In genomic region chr19:7529610-7530490, GRCh38 we compare ENCODE assay signal across 21 cellular contexts. TPM values are rescaled to one million over a fixed set of nuclear protein-coding genes. Genes with fewer than 3 reads are reported as not detected.
DNase-seq lines count a peak whose midpoint lies in the region; ATAC-seq, FAIRE-seq and TF ChIP-seq lines count a peak whose summit lies in the region.
"Had no signal": no experiment of that assay in that cellular context is flagged by ENCODE, and none has a peak within 500 bp of the region (broad histone marks: within the 10 kb centered on the region; RNA-seq: fewer than 3 reads in every experiment).

No MANE protein-coding gene starts in this region.

- H3K36me3 ChIP-seq in IMR-90 (ENCODE audit: control insufficient read depth, insufficient read depth, low read length) (peaks cover 15% of the 10 kb centered on the region), kidney (ENCODE audit: control insufficient read depth in 1 of 2, insufficient read depth in 2 of 2, low read length in 2 of 2) (peaks cover 2 to 8% of the 10 kb centered on the region in 2 donors)
- H3K36me3 ChIP-seq in naive thymus-derived CD4-positive, alpha-beta T cell (ENCODE audit: control insufficient read depth in 2 of 3, insufficient read depth in 3 of 3, low read length in 3 of 3) = peaks cover 0 to 19% (median 0%) of the 10 kb centered on the region in 3 experiments

- H4K5ac ChIP-seq in IMR-90 (ENCODE audit: low read depth, low read length) = no peak overlapping the region

- no peak overlapping the region for H2AFZ ChIP-seq in IMR-90 (replicated peaks; ENCODE audit: low read length, poor library complexity)

- CTCF ChIA-PET in activated CD4-positive, alpha-beta T cell treated with anti-CD3 and anti-CD28 coated beads, Interleukin-2, amount 10 ng/mL, durations not matched to agents 7 days and 5 days (lab: Charles Lee) = no interaction called here
- CTCF ChIA-PET in IMR-90 (lab: Yijun Ruan, JAX) (no interaction called here), T-cell (lab: Charles Lee) (no interaction called here)
- CTCF ChIA-PET in naive thymus-derived CD4-positive, alpha-beta T cell (lab: Charles Lee) = no interaction called here

- peak overlapping the region; percentile 52 for H2AK9ac ChIP-seq in IMR-90 (replicated peaks; ENCODE audit: low read depth, low read length, poor library complexity)

- no peak overlapping the region for H3K4me2 ChIP-seq in IMR-90 (ENCODE audit: low read depth, low read length)
- H3K4me2 ChIP-seq: BLaER1 had no signal

- no peak overlapping the region for H2AK5ac ChIP-seq in IMR-90 (ENCODE audit: low read depth, low read length)

- peak overlapping the region; percentile 53 for H3K27ac Mint-ChIP-seq in activated CD4-positive, alpha-beta T cell treated with anti-CD3 and anti-CD28 coated beads, Interleukin-2, amount 10 ng/mL, durations not matched to agents 24 days and 14 days
- no peak overlapping the region for H3K27ac Mint-ChIP-seq in activated CD4-positive, alpha-beta T cell treated with anti-CD3 and anti-CD28 coated beads, Interleukin-2, amount 10 ng/mL, durations not matched to agents 7 days and 5 days
- peak overlapping the region; percentile 49 for H3K27ac Mint-ChIP-seq in progenitor cell of endocrine pancreas
- no peak overlapping the region for H3K27ac Mint-ChIP-seq in T-cell
- H3K27ac Mint-ChIP-seq in naive thymus-derived CD4-positive, alpha-beta T cell = no peak overlapping the region

- H3K23ac ChIP-seq in IMR-90 (ENCODE audit: low read depth, low read length) = no peak overlapping the region

- H3K79me1 ChIP-seq in IMR-90 (ENCODE audit: low read depth in 1 of 2, low read length in 2 of 2) = peaks cover 0 to 5% of the 10 kb centered on the region in 2 experiments; a peak in 1 of 4 replicates

- no peak overlapping the region for H2BK5ac ChIP-seq in IMR-90 (ENCODE audit: low read depth, low read length, poor library complexity, severe bottlenecking)

- no peak for TF ChIP-seq POLR2A in IMR-90 (IDR thresholded peaks at IDR 0.05; ENCODE audit: low read depth, low read length)

- 94% methylated on average over 12 of the region's 33 CpGs; no CpG with 5 or more reads in 1 of the 2 experiments for WGBS in IMR-90 (ENCODE audit: extremely low coverage in 2 of 2, insufficient read length in 1 of 2), 2 experiments

- in situ Hi-C loops in IMR-90 (cut with MboI; ENCODE audit: low sequenced_read_pairs) = no loop called here

- POLR2A ChIA-PET in activated CD4-positive, alpha-beta T cell treated with anti-CD3 and anti-CD28 coated beads, Interleukin-2, amount 10 ng/mL, durations not matched to agents 7 days and 5 days (lab: Charles Lee) = no interaction called here
- POLR2A ChIA-PET in IMR-90 (lab: Charles Lee; ENCODE audit: unreplicated experiment) (no interaction called here), T-cell (lab: Charles Lee) (interaction anchor here in 1 of 2 donors (0.5 kb wide), 1 partner anchor 63 kb away, joined by 4 read pairs; no protein-coding TSS in a partner anchor)
- POLR2A ChIA-PET in naive thymus-derived CD4-positive, alpha-beta T cell (lab: Charles Lee) = interaction anchor here (6.9 kb wide), 1 partner anchor 7 kb away, joined by 78 read pairs; the partner anchor contains the start of gene MCOLN1

- ATAC-seq in IMR-90 (ENCODE audit: low read depth) = no peak
- no peak for ATAC-seq in T-cell (replicated peaks in 1 of 4)
- no peak for ATAC-seq in naive thymus-derived CD4-positive, alpha-beta T cell
- ATAC-seq: HepG2 had no signal

- H3K9me3 ChIP-seq in IMR-90 (ENCODE audit: control insufficient read depth, insufficient read depth, low read length) = no peaks in the 10 kb centered on the region
- H3K9me3 ChIP-seq in kidney (ENCODE audit: control insufficient read depth in 1 of 2, low read length in 2 of 2) = no peaks in the 10 kb centered on the region
- H3K9me3 ChIP-seq in naive thymus-derived CD4-positive, alpha-beta T cell (ENCODE audit: control insufficient read depth in 2 of 3, low read length in 3 of 3) = no peaks in the 10 kb centered on the region
- H3K9me3 ChIP-seq: BLaER1 had no signal

- H3K9me1 ChIP-seq in IMR-90 (ENCODE audit: insufficient read depth, low read length) = peaks cover 4% of the 10 kb centered on the region

- DNase-seq in activated CD4-positive, alpha-beta T cell treated with anti-CD3 and anti-CD28 coated beads, Interleukin-2, amount 10 ng/mL, durations not matched to agents 24 days and 14 days = no peak
- no peak for DNase-seq in activated CD4-positive, alpha-beta T cell treated with anti-CD3 and anti-CD28 coated beads, Interleukin-2, amount 10 ng/mL, durations not matched to agents 7 days and 5 days
- DNase-seq in IMR-90 (no peak), kidney (peak; percentile 74), progenitor cell of endocrine pancreas (ENCODE audit: low spot score, unreplicated experiment) (no peak), T-cell (no peak), DMS 273 (lab: John Stamatoyannopoulos, UW; ENCODE audit: unreplicated experiment) (no peak)
- no peak for DNase-seq in naive thymus-derived CD4-positive, alpha-beta T cell
- DNase-seq: Calu3, DMS 273 treated with DMSO at 0.1 percent for 48 hours, DMS53, DND-41, EL, GOT3, H9 had no signal

- no peaks in the 10 kb centered on the region for H3K27me3 Mint-ChIP-seq in activated CD4-positive, alpha-beta T cell treated with anti-CD3 and anti-CD28 coated beads, Interleukin-2, amount 10 ng/mL, durations not matched to agents 24 days and 14 days
- H3K27me3 Mint-ChIP-seq in activated CD4-positive, alpha-beta T cell treated with anti-CD3 and anti-CD28 coated beads, Interleukin-2, amount 10 ng/mL, durations not matched to agents 7 days and 5 days = no peaks in the 10 kb centered on the region
- H3K27me3 Mint-ChIP-seq in progenitor cell of endocrine pancreas = no peaks in the 10 kb centered on the region
- H3K27me3 Mint-ChIP-seq in T-cell = no peaks in the 10 kb centered on the region
- H3K27me3 Mint-ChIP-seq in naive thymus-derived CD4-positive, alpha-beta T cell = no peaks in the 10 kb centered on the region
- H3K27me3 Mint-ChIP-seq: CD4-positive, alpha-beta memory T cell had no signal

- no peak overlapping the region for H3K14ac ChIP-seq in IMR-90 (replicated peaks; ENCODE audit: low read depth, low read length)

- H3K27ac ChIP-seq in IMR-90 (ENCODE audit: insufficient read depth, low read length) = no peak overlapping the region
- no peak overlapping the region for H3K27ac ChIP-seq in kidney (ENCODE audit: low read depth in 2 of 2, low read length in 2 of 2)
- no peak overlapping the region for H3K27ac ChIP-seq in naive thymus-derived CD4-positive, alpha-beta T cell (ENCODE audit: low read depth, low read length)
- H3K27ac ChIP-seq: 22Rv1, BLaER1 had no signal

- dilution Hi-C loops in IMR-90 (cut with HindIII; ENCODE audit: low sequenced_read_pairs, unreplicated experiment) = no loop called here

- H3K18ac ChIP-seq in IMR-90 (ENCODE audit: low read depth, low read length) = no peak overlapping the region

- no peaks in the 10 kb centered on the region for H3K9me3 Mint-ChIP-seq in activated CD4-positive, alpha-beta T cell treated with anti-CD3 and anti-CD28 coated beads, Interleukin-2, amount 10 ng/mL, durations not matched to agents 24 days and 14 days
- no peaks in the 10 kb centered on the region for H3K9me3 Mint-ChIP-seq in activated CD4-positive, alpha-beta T cell treated with anti-CD3 and anti-CD28 coated beads, Interleukin-2, amount 10 ng/mL, durations not matched to agents 7 days and 5 days
- H3K9me3 Mint-ChIP-seq in progenitor cell of endocrine pancreas (ENCODE audit: low read depth) = no peaks in the 10 kb centered on the region
- H3K9me3 Mint-ChIP-seq in T-cell = no peaks in the 10 kb centered on the region
- H3K9me3 Mint-ChIP-seq in naive thymus-derived CD4-positive, alpha-beta T cell = no peaks in the 10 kb centered on the region
- H3K9me3 Mint-ChIP-seq: CD14-positive monocyte; CD4-positive, alpha-beta memory T cell; H9 had no signal

- no peak for TF ChIP-seq RAD21 in IMR-90 (IDR thresholded peaks at IDR 0.05; ENCODE audit: low read length)

- intact Hi-C loops in activated CD4-positive, alpha-beta T cell treated with anti-CD3 and anti-CD28 coated beads, Interleukin-2, amount 10 ng/mL, durations not matched to agents 24 days and 14 days (cut with micrococcal nuclease) = loop anchor here (10.0 kb wide), 2 partner anchors 135 to 335 kb away; no protein-coding TSS in a partner anchor
- intact Hi-C loops in IMR-90 (cut with micrococcal nuclease) (loop anchor here (5.0 kb wide), 1 partner anchor 133 kb away; no protein-coding TSS in a partner anchor), kidney (cut with DNase I) (no loop called here)
- intact Hi-C loops in naive thymus-derived CD4-positive, alpha-beta T cell (cut with micrococcal nuclease) = loop anchor here in 1 of 2 donors (10.0 kb wide), 2 partner anchors 775 to 1845 kb away; partner anchors contain the start of genes CD320, HSD11B1L and MICOS13

- no peak overlapping the region for H4K8ac ChIP-seq in IMR-90 (ENCODE audit: low read depth in 2 of 2, low read length in 2 of 2)

- H3K4me3 ChIP-seq in IMR-90 (ENCODE audit: insufficient read depth, low read depth, low read length) = no peak overlapping the region
- no peak overlapping the region for H3K4me3 ChIP-seq in kidney (ENCODE audit: low read length in 2 of 2)
- no peak overlapping the region for H3K4me3 ChIP-seq in naive thymus-derived CD4-positive, alpha-beta T cell (ENCODE audit: low read length)
- H3K4me3 ChIP-seq: BLaER1 had no signal

- FAIRE-seq in kidney (lab: Jason Lieb, UNC) = no peak
- FAIRE-seq: GM12891, HepG2 had no signal

- H3K27me3 ChIP-seq in IMR-90 (ENCODE audit: control insufficient read depth, insufficient read depth, low read length) = no peaks in the 10 kb centered on the region
- H3K27me3 ChIP-seq in naive thymus-derived CD4-positive, alpha-beta T cell (ENCODE audit: control insufficient read depth in 2 of 2, insufficient read depth in 2 of 2, low read length in 2 of 2) = no peaks in the 10 kb centered on the region
- H3K27me3 ChIP-seq: BLaER1 had no signal

- no peak overlapping the region for H3K4me3 Mint-ChIP-seq in activated CD4-positive, alpha-beta T cell treated with anti-CD3 and anti-CD28 coated beads, Interleukin-2, amount 10 ng/mL, durations not matched to agents 24 days and 14 days
- no peak overlapping the region for H3K4me3 Mint-ChIP-seq in activated CD4-positive, alpha-beta T cell treated with anti-CD3 and anti-CD28 coated beads, Interleukin-2, amount 10 ng/mL, durations not matched to agents 7 days and 5 days
- H3K4me3 Mint-ChIP-seq in progenitor cell of endocrine pancreas (ENCODE audit: low read depth) (no peak overlapping the region), T-cell (no peak overlapping the region)
- no peak overlapping the region for H3K4me3 Mint-ChIP-seq in naive thymus-derived CD4-positive, alpha-beta T cell
- H3K4me3 Mint-ChIP-seq: CD14-positive monocyte, H9 had no signal

- H3K36me3 Mint-ChIP-seq in activated CD4-positive, alpha-beta T cell treated with anti-CD3 and anti-CD28 coated beads, Interleukin-2, amount 10 ng/mL, durations not matched to agents 24 days and 14 days (ENCODE audit: low read depth) = peaks cover 8% of the 10 kb centered on the region
- peaks cover 8% of the 10 kb centered on the region for H3K36me3 Mint-ChIP-seq in activated CD4-positive, alpha-beta T cell treated with anti-CD3 and anti-CD28 coated beads, Interleukin-2, amount 10 ng/mL, durations not matched to agents 7 days and 5 days (ENCODE audit: low read depth)
- peaks cover 1% of the 10 kb centered on the region for H3K36me3 Mint-ChIP-seq in progenitor cell of endocrine pancreas (ENCODE audit: insufficient read depth)
- H3K36me3 Mint-ChIP-seq in T-cell = peaks cover 12% of the 10 kb centered on the region
- H3K36me3 Mint-ChIP-seq in naive thymus-derived CD4-positive, alpha-beta T cell = peaks cover 0 to 4% (median 0%) of the 10 kb centered on the region in 5 donors

- H3K56ac ChIP-seq in IMR-90 (ENCODE audit: extremely low read depth, insufficient read depth, low read length) = no peak overlapping the region

- H4K91ac ChIP-seq in IMR-90 (ENCODE audit: insufficient read depth, low read depth, low read length) = no peak overlapping the region

- BruUV-seq in IMR-90 (replicated peaks; lab: Mats Ljungman, UMichigan) = no TSS peak

- H4K20me1 ChIP-seq in IMR-90 (ENCODE audit: insufficient read depth, low read length) = no peaks in the 10 kb centered on the region
- H4K20me1 ChIP-seq: BLaER1 had no signal

- H2BK120ac ChIP-seq in IMR-90 (ENCODE audit: low read depth, low read length) = no peak overlapping the region

- no peak overlapping the region for H2BK20ac ChIP-seq in IMR-90 (ENCODE audit: low read depth, low read length)

- H3K9ac ChIP-seq in IMR-90 (ENCODE audit: low read depth, low read length) (no peak overlapping the region), kidney (ENCODE audit: low read length in 2 of 2) (no peak overlapping the region)
- H3K9ac ChIP-seq: BLaER1 had no signal

- H3K4ac ChIP-seq in IMR-90 (ENCODE audit: low read depth, low read length) = no peak overlapping the region

- peaks cover 5% of the 10 kb centered on the region for H3K4me1 Mint-ChIP-seq in activated CD4-positive, alpha-beta T cell treated with anti-CD3 and anti-CD28 coated beads, Interleukin-2, amount 10 ng/mL, durations not matched to agents 24 days and 14 days
- H3K4me1 Mint-ChIP-seq in activated CD4-positive, alpha-beta T cell treated with anti-CD3 and anti-CD28 coated beads, Interleukin-2, amount 10 ng/mL, durations not matched to agents 7 days and 5 days = peaks cover 14% of the 10 kb centered on the region
- H3K4me1 Mint-ChIP-seq in progenitor cell of endocrine pancreas (ENCODE audit: low read depth) = no peaks in the 10 kb centered on the region
- H3K4me1 Mint-ChIP-seq in T-cell = peaks cover 0 to 7% (median 5%) of the 10 kb centered on the region in 3 donors
- H3K4me1 Mint-ChIP-seq in naive thymus-derived CD4-positive, alpha-beta T cell = peaks cover 0 to 16% (median 8%) of the 10 kb centered on the region in 7 donors

- no peak for TF ChIP-seq CTCF in IMR-90 (conservative IDR thresholded peaks at IDR 0.05; ENCODE audit: low read depth, low read length)
- no peak for TF ChIP-seq CTCF in kidney (IDR thresholded peaks at IDR 0.05; ENCODE audit: borderline replicate concordance, extremely low read depth, insufficient read depth)
- no peak for TF ChIP-seq CTCF in progenitor cell of endocrine pancreas (IDR thresholded peaks at IDR 0.05; ENCODE audit: unreplicated experiment)

- no peak overlapping the region for H2BK15ac ChIP-seq in IMR-90 (ENCODE audit: low read depth, low read length)

- H3K4me1 ChIP-seq in IMR-90 (ENCODE audit: control insufficient read depth, insufficient read depth, low read length) (peaks cover 8% of the 10 kb centered on the region), kidney (ENCODE audit: control insufficient read depth in 1 of 2, insufficient read depth in 1 of 2, low read depth in 1 of 2, low read length in 2 of 2) (peaks cover 0 to 4% of the 10 kb centered on the region in 2 donors)
- peaks cover 5% of the 10 kb centered on the region in 2 donors for H3K4me1 ChIP-seq in naive thymus-derived CD4-positive, alpha-beta T cell (ENCODE audit: control insufficient read depth in 2 of 2, insufficient read depth in 2 of 2, low read length in 2 of 2)

RNA-seq across cellular contexts. Expression of gene PNPLA6, which starts 5.7 kb away (rescaled TPM):
- total RNA-seq in activated CD4-positive, alpha-beta T cell treated with anti-CD3 and anti-CD28 coated beads, Interleukin-2, amount 10 ng/mL, durations not matched to agents 24 days and 14 days = 122 and 125 TPM in 2 replicates
- 100 to 1,000 TPM; 117 to 126 TPM for total RNA-seq in activated CD4-positive, alpha-beta T cell treated with anti-CD3 and anti-CD28 coated beads, Interleukin-2, amount 10 ng/mL, durations not matched to agents 7 days and 5 days
- total RNA-seq in IMR-90 (2012; rRNA removed) (17.9 and 20.0 TPM in 2 replicates), kidney (101 TPM), progenitor cell of endocrine pancreas (131 and 140 TPM in 2 replicates), T-cell (100 to 1,000 TPM in 3 of 5 donors, 10 to 100 TPM in 2; 88.4 to 158 (median 125) TPM)
- polyA plus RNA-seq in IMR-90 (2012; rRNA removed) (52.7 and 55.6 TPM in 2 replicates), kidney (ENCODE audit: insufficient read depth, low read depth, low replicate concordance) (80.9 TPM)
- 58.3 and 81.7 TPM in 2 replicates for polyA plus RNA-seq in IMR-90 (2012; cell fraction: cytosol; rRNA removed)
- polyA plus RNA-seq in IMR-90 (2012; cell fraction: nucleus; rRNA removed; ENCODE audit: low replicate concordance) = 105 and 216 TPM in 2 replicates
- 100 to 1,000 TPM in 4 of 5 experiments, 10 to 100 TPM in 1; 82.0 to 157 (median 133) TPM for total RNA-seq in naive thymus-derived CD4-positive, alpha-beta T cell
- polyA plus RNA-seq in naive thymus-derived CD4-positive, alpha-beta T cell = 10 to 100 TPM in 1 of 2 donors, 1 to 10 TPM in 1; 5.3 to 12.7 TPM

RNA-seq across cellular contexts. Expression of gene MCOLN1, which starts 7.4 kb away (rescaled TPM):
- total RNA-seq in activated CD4-positive, alpha-beta T cell treated with anti-CD3 and anti-CD28 coated beads, Interleukin-2, amount 10 ng/mL, durations not matched to agents 24 days and 14 days = 13.3 and 13.7 TPM in 2 replicates
- total RNA-seq in activated CD4-positive, alpha-beta T cell treated with anti-CD3 and anti-CD28 coated beads, Interleukin-2, amount 10 ng/mL, durations not matched to agents 7 days and 5 days = 10 to 100 TPM; 13.2 to 14.8 TPM
- 2.5 and 3.4 TPM in 2 replicates for total RNA-seq in IMR-90 (2012; rRNA removed)
- polyA plus RNA-seq in IMR-90 (2012; rRNA removed) = 19.6 and 24.3 TPM in 2 replicates
- 13.9 and 26.7 TPM in 2 replicates for polyA plus RNA-seq in IMR-90 (2012; cell fraction: cytosol; rRNA removed)
- 48.5 and 136 TPM in 2 replicates for polyA plus RNA-seq in IMR-90 (2012; cell fraction: nucleus; rRNA removed; ENCODE audit: low replicate concordance)
- total RNA-seq in kidney = 24.0 TPM
- polyA plus RNA-seq in kidney (ENCODE audit: insufficient read depth, low read depth, low replicate concordance) = 25.7 TPM
- total RNA-seq in progenitor cell of endocrine pancreas = 16.5 and 18.3 TPM in 2 replicates
- 10 to 100 TPM; 13.0 to 16.7 (median 15.3) TPM for total RNA-seq in T-cell
- total RNA-seq in naive thymus-derived CD4-positive, alpha-beta T cell = 10 to 100 TPM; 13.8 to 49.2 (median 18.1) TPM
- 10 to 100 TPM in 1 of 2 donors, 1 to 10 TPM in 1; 8.8 to 11.7 TPM for polyA plus RNA-seq in naive thymus-derived CD4-positive, alpha-beta T cell

RNA-seq across cellular contexts. Expression of gene ZNF358, which starts 13.9 kb away (rescaled TPM):
- 5.1 and 5.7 TPM in 2 replicates for total RNA-seq in activated CD4-positive, alpha-beta T cell treated with anti-CD3 and anti-CD28 coated beads, Interleukin-2, amount 10 ng/mL, durations not matched to agents 24 days and 14 days
- total RNA-seq in activated CD4-positive, alpha-beta T cell treated with anti-CD3 and anti-CD28 coated beads, Interleukin-2, amount 10 ng/mL, durations not matched to agents 7 days and 5 days = 1 to 10 TPM; 6.5 to 6.7 TPM
- total RNA-seq in IMR-90 (2012; rRNA removed) = 5.4 and 9.2 TPM in 2 replicates
- polyA plus RNA-seq in IMR-90 (2012; rRNA removed) = 30.7 and 34.9 TPM in 2 replicates
- polyA plus RNA-seq in IMR-90 (2012; cell fraction: cytosol; rRNA removed) = 43.8 and 60.5 TPM in 2 replicates
- 19.3 and 34.2 TPM in 2 replicates for polyA plus RNA-seq in IMR-90 (2012; cell fraction: nucleus; rRNA removed; ENCODE audit: low replicate concordance)
- total RNA-seq in kidney = 39.1 TPM
- polyA plus RNA-seq in kidney (ENCODE audit: insufficient read depth, low read depth, low replicate concordance) = 79.1 TPM
- total RNA-seq in progenitor cell of endocrine pancreas = 78.0 and 86.1 TPM in 2 replicates
- total RNA-seq in T-cell = 10 to 100 TPM in 1 of 5 donors, 1 to 10 TPM in 4; 4.3 to 10.3 (median 8.5) TPM
- total RNA-seq in naive thymus-derived CD4-positive, alpha-beta T cell = 10 to 100 TPM in 1 of 5 experiments, 1 to 10 TPM in 4; 5.7 to 10.1 (median 7.2) TPM
- 1 to 10 TPM; 1.4 to 2.6 TPM for polyA plus RNA-seq in naive thymus-derived CD4-positive, alpha-beta T cell

RNA-seq across cellular contexts. Expression of gene PEX11G, which starts 41.0 kb away (rescaled TPM):
- 1.1 and 1.2 TPM in 2 replicates for total RNA-seq in activated CD4-positive, alpha-beta T cell treated with anti-CD3 and anti-CD28 coated beads, Interleukin-2, amount 10 ng/mL, durations not matched to agents 24 days and 14 days
- total RNA-seq in activated CD4-positive, alpha-beta T cell treated with anti-CD3 and anti-CD28 coated beads, Interleukin-2, amount 10 ng/mL, durations not matched to agents 7 days and 5 days = under 1 TPM; 0.46 to 0.67 TPM
- total RNA-seq in IMR-90 (2012; rRNA removed) = 0.72 and 1.1 TPM in 2 replicates
- polyA plus RNA-seq in IMR-90 (2012; rRNA removed) = 1.7 and 1.9 TPM in 2 replicates
- 2.8 and 3.6 TPM in 2 replicates for polyA plus RNA-seq in IMR-90 (2012; cell fraction: cytosol; rRNA removed)
- 0.76 and 2.7 TPM in 2 replicates for polyA plus RNA-seq in IMR-90 (2012; cell fraction: nucleus; rRNA removed; ENCODE audit: low replicate concordance)
- total RNA-seq in kidney = 7.8 TPM
- 20.8 TPM for polyA plus RNA-seq in kidney (ENCODE audit: insufficient read depth, low read depth, low replicate concordance)
- 5.5 and 6.1 TPM in 2 replicates for total RNA-seq in progenitor cell of endocrine pancreas
- 1 to 10 TPM in 1 of 5 donors, under 1 TPM in 3, not detected in 1; 0.35 to 1.1 (median 0.67) TPM for total RNA-seq in T-cell
- total RNA-seq in naive thymus-derived CD4-positive, alpha-beta T cell = 1 to 10 TPM in 1 of 5 experiments, under 1 TPM in 4; 0.59 to 1.2 (median 0.76) TPM
- 1 to 10 TPM in 1 of 2 donors, under 1 TPM in 1; 0.89 to 1.6 TPM for polyA plus RNA-seq in naive thymus-derived CD4-positive, alpha-beta T cell
- total RNA-seq: HepG2 had no signal
- polyA plus RNA-seq: HepG2 had no signal

Comparison
In these comparisons a context has a peak if more than half of its experiments do, and no peak if none do; other contexts are left out.
1. H3K27ac Mint-ChIP-seq: peak in activated CD4-positive, alpha-beta T cell treated with anti-CD3 and anti-CD28 coated beads, Interleukin-2, amount 10 ng/mL, durations not matched to agents 24 days and 14 days (single experiment) and progenitor cell of endocrine pancreas (single experiment); none in activated CD4-positive, alpha-beta T cell treated with anti-CD3 and anti-CD28 coated beads, Interleukin-2, amount 10 ng/mL, durations not matched to agents 7 days and 5 days (single experiment), T-cell (0 of 2) and naive thymus-derived CD4-positive, alpha-beta T cell (0 of 9).